1 cellular context compared by ENCODE assay signal in genomic region chr4:7900351-7900750, GRCh38.
TF ChIP-seq lines count a peak whose summit lies in the region.

No MANE protein-coding gene starts in this region.

TF ChIP-seq in GM23338, 12 proteins besides CTCF, POLR2A, EP300 and RAD21 (continued from another document):
- TF ChIP-seq, protein P1, sequence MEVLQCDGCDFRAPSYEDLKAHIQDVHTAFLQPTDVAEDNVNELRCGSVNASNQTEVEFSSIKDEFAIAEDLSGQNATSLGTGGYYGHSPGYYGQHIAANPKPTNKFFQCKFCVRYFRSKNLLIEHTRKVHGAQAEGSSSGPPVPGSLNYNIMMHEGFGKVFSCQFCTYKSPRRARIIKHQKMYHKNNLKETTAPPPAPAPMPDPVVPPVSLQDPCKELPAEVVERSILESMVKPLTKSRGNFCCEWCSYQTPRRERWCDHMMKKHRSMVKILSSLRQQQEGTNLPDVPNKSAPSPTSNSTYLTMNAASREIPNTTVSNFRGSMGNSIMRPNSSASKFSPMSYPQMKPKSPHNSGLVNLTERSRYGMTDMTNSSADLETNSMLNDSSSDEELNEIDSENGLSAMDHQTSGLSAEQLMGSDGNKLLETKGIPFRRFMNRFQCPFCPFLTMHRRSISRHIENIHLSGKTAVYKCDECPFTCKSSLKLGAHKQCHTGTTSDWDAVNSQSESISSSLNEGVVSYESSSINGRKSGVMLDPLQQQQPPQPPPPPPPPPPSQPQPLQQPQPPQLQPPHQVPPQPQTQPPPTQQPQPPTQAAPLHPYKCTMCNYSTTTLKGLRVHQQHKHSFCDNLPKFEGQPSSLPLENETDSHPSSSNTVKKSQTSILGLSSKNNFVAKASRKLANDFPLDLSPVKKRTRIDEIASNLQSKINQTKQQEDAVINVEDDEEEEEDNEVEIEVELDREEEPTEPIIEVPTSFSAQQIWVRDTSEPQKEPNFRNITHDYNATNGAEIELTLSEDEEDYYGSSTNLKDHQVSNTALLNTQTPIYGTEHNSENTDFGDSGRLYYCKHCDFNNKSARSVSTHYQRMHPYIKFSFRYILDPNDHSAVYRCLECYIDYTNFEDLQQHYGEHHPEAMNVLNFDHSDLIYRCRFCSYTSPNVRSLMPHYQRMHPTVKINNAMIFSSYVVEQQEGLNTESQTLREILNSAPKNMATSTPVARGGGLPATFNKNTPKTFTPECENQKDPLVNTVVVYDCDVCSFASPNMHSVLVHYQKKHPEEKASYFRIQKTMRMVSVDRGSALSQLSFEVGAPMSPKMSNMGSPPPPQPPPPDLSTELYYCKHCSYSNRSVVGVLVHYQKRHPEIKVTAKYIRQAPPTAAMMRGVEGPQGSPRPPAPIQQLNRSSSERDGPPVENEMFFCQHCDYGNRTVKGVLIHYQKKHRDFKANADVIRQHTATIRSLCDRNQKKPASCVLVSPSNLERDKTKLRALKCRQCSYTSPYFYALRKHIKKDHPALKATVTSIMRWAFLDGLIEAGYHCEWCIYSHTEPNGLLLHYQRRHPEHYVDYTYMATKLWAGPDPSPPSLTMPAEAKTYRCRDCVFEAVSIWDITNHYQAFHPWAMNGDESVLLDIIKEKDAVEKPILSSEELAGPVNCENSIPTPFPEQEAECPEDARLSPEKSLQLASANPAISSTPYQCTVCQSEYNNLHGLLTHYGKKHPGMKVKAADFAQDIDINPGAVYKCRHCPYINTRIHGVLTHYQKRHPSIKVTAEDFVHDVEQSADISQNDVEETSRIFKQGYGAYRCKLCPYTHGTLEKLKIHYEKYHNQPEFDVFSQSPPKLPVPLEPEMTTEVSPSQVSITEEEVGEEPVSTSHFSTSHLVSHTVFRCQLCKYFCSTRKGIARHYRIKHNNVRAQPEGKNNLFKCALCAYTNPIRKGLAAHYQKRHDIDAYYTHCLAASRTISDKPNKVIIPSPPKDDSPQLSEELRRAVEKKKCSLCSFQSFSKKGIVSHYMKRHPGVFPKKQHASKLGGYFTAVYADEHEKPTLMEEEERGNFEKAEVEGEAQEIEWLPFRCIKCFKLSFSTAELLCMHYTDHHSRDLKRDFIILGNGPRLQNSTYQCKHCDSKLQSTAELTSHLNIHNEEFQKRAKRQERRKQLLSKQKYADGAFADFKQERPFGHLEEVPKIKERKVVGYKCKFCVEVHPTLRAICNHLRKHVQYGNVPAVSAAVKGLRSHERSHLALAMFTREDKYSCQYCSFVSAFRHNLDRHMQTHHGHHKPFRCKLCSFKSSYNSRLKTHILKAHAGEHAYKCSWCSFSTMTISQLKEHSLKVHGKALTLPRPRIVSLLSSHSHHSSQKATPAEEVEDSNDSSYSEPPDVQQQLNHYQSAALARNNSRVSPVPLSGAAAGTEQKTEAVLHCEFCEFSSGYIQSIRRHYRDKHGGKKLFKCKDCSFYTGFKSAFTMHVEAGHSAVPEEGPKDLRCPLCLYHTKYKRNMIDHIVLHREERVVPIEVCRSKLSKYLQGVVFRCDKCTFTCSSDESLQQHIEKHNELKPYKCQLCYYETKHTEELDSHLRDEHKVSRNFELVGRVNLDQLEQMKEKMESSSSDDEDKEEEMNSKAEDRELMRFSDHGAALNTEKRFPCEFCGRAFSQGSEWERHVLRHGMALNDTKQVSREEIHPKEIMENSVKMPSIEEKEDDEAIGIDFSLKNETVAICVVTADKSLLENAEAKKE (CRISPR knock-in tag; IDR thresholded peaks at IDR 0.05): no peak
- TF ChIP-seq CREB1 (CRISPR knock-in tag; IDR thresholded peaks at IDR 0.05; ENCODE audit: low read depth) (no peak), ZNF331 (CRISPR knock-in tag; IDR thresholded peaks at IDR 0.05; ENCODE audit: low read depth) (no peak)
